ENCODE assay signal across 19 cellular contexts in the genomic region with DNA sequence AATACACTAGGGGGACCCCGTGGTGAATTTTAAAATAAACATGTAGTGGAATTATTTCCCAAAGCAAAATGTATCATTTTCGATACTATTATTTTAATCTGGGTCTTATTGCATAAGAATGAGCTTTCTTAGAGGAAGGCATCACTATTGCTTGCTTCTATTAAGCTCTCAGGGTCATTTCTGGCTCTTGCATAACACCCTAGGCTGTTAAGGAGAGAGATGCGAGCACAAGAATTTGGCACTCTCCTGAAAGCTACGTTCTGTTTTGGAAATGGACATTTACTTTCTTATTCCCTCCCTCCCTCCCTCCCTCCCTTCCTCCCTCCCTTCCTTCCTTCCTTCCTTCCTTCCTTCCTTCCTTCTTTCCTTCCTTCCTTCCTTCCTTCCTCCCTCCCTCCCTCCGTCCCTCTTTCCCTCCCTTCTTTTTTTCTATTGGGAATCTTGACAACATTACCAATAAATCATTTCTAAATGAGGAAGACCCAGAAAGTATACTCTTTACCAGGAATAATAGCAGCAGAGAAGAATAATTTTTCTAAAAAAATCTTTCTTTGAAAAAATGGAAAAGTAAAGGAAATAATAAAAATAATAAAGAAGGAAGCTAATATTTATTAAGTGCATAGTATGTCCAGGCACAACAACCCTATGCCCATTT.
"Had no signal": no experiment of that assay in that cellular context is flagged by ENCODE, and none has a peak within 500 bp of the region (broad histone marks: within the 10 kb centered on the region; RNA-seq: fewer than 3 reads in every experiment).

No MANE protein-coding gene starts in this region.

- ATAC-seq: activated CD8-positive, alpha-beta memory T cell treated with anti-CD3 and anti-CD28 coated beads, Interleukin-2, amount 10 ng/mL, durations not matched to agents 7 days and 5 days; stimulated activated naive CD8-positive, alpha-beta T cell treated with anti-CD3 and anti-CD28 coated beads, Interleukin-15, amount 100 ng/mL, for 72 hours had no signal

- H3K4me3 ChIP-seq: coronary artery, left ventricle myocardium inferior, right atrium auricular region, suprapubic skin, transverse colon, uterus had no signal

- H3K36me3 ChIP-seq: left ventricle myocardium inferior, right atrium auricular region, suprapubic skin, transverse colon, uterus had no signal

- H3K27ac ChIP-seq: coronary artery, left ventricle myocardium inferior, right atrium auricular region, suprapubic skin, transverse colon, uterus had no signal

- DNase-seq: activated B cell treated with CpG ODN at 0.5 μM for 24 hours; activated CD4-positive, alpha-beta memory T cell treated with anti-CD3 and anti-CD28 coated beads for 36 hours; activated CD4-positive, alpha-beta T cell treated with anti-CD3 and anti-CD28 coated beads for 4 hours; activated CD8-positive, alpha-beta memory T cell treated with anti-CD3 and anti-CD28 coated beads, Interleukin-2, amount 10 ng/mL, durations not matched to agents 7 days and 5 days; activated naive CD4-positive, alpha-beta T cell; activated naive CD8-positive, alpha-beta T cell treated with anti-CD3 and anti-CD28 coated beads for 36 hours; anterior cingulate cortex; caudate nucleus; erythroblast; hypothalamus; left ventricle myocardium inferior; small intestine; stimulated activated CD4-positive, alpha-beta T cell treated with anti-CD3 and anti-CD28 coated beads, Interleukin-4, amount 100 ng/mL, for 1 hour; stimulated activated naive CD8-positive, alpha-beta T cell treated with anti-CD3 and anti-CD28 coated beads, Interleukin-15, amount 100 ng/mL, for 72 hours; transverse colon; uterus had no signal

- H3K27me3 ChIP-seq: right atrium auricular region, suprapubic skin, transverse colon, uterus had no signal

- H3K4me1 ChIP-seq: left ventricle myocardium inferior, right atrium auricular region, suprapubic skin, transverse colon, uterus had no signal

- H3K9me3 ChIP-seq: left ventricle myocardium inferior, right atrium auricular region, suprapubic skin, transverse colon, uterus had no signal
